8 cellular contexts compared by ENCODE assay signal in genomic region chr12:124771462-124772361, GRCh38.
DNase-seq lines count a peak whose midpoint lies in the region; ATAC-seq and TF ChIP-seq lines count a peak whose summit lies in the region.

No MANE protein-coding gene starts in this region.

- H3K27ac ChIP-seq in liver (ENCODE audit: low read depth in 1 of 2, low read length in 2 of 2) = no peak overlapping the region

- TF ChIP-seq CTCF in AG09309 (IDR thresholded peaks at IDR 0.05; ENCODE audit: control insufficient read depth, insufficient read depth, low read depth, low read length, missing control alignments) (peak; percentile 99), choroid plexus epithelial cell (conservative IDR thresholded peaks at IDR 0.05; ENCODE audit: low read depth, low read length) (peak; percentile 93), liver (IDR thresholded peaks at IDR 0.05; ENCODE audit: low read depth, low read length, missing input control) (peak; percentile 94)

- WGBS in liver = 28% methylated on average over 40 of the region's 40 CpGs

- H3K27me3 ChIP-seq in liver (ENCODE audit: control insufficient read depth in 4 of 4, insufficient read depth in 4 of 4, low read length in 3 of 4) = no peaks in the 10 kb centered on the region

- peak; percentile 95 to 96 for TF ChIP-seq RAD21 in liver (IDR thresholded peaks at IDR 0.05)

- H3K4me3 ChIP-seq in AG09309 (ENCODE audit: control insufficient read depth, low read depth, low read length) (no peak overlapping the region), choroid plexus epithelial cell (ENCODE audit: low read depth, low read length) (no peak overlapping the region), liver (ENCODE audit: low read depth in 1 of 3, low read length in 3 of 3) (no peak overlapping the region)

- ATAC-seq in GM18873 (IDR thresholded peaks at IDR 0.05; ENCODE audit: low FRiP score, unreplicated experiment) = no peak

- H3K4me1 ChIP-seq in liver (ENCODE audit: control insufficient read depth in 4 of 4, insufficient read depth in 4 of 4, low read length in 3 of 4) = peaks cover 8 to 30% (median 23%) of the 10 kb centered on the region in 4 donors

- no peaks in the 10 kb centered on the region for H3K9me3 ChIP-seq in liver (ENCODE audit: control insufficient read depth in 4 of 4, low read length in 3 of 4)

- no peaks in the 10 kb centered on the region for H3K36me3 ChIP-seq in liver (ENCODE audit: control insufficient read depth in 4 of 4, insufficient read depth in 3 of 4, low read depth in 1 of 4, low read length in 3 of 4)

- H3K9ac ChIP-seq in liver (ENCODE audit: low read depth in 1 of 2, low read length in 2 of 2) = no peak overlapping the region

- DNase-seq in AG09309 (ENCODE audit: low read depth) (no peak), H4 (ENCODE audit: low spot score) (peak; percentile 59), NCI-H460 (ENCODE audit: extremely low read depth, low read depth) (peak; percentile 76), choroid plexus epithelial cell (ENCODE audit: low read depth) (peak; percentile 80)
- peak; percentile 89 for DNase-seq in activated CD4-positive, alpha-beta T cell treated with anti-CD3 and anti-CD28 coated beads for 48 hours
- DNase-seq in stimulated activated CD4-positive, alpha-beta T cell treated with anti-CD3 and anti-CD28 coated beads, TNF-alpha, amount 100 ng/mL, for 24 hours (ENCODE audit: low read depth in 3 of 3) = peak; percentile 63 to 81 (median 75)

TF ChIP-seq in liver, 16 proteins besides CTCF, POLR2A, EP300 and RAD21:
- no peak for TF ChIP-seq RXRA (IDR thresholded peaks at IDR 0.05)
- TF ChIP-seq JUND (IDR thresholded peaks at IDR 0.05) = no peak
- TF ChIP-seq TAF1 (conservative IDR thresholded peaks at IDR 0.05) = no peak
- no peak for TF ChIP-seq YY1 (IDR thresholded peaks at IDR 0.05)
- TF ChIP-seq SP1 (IDR thresholded peaks at IDR 0.05) = no peak
- TF ChIP-seq, protein P1, sequence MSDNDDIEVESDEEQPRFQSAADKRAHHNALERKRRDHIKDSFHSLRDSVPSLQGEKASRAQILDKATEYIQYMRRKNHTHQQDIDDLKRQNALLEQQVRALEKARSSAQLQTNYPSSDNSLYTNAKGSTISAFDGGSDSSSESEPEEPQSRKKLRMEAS (IDR thresholded peaks at IDR 0.05) = no peak
- TF ChIP-seq, protein P2, sequence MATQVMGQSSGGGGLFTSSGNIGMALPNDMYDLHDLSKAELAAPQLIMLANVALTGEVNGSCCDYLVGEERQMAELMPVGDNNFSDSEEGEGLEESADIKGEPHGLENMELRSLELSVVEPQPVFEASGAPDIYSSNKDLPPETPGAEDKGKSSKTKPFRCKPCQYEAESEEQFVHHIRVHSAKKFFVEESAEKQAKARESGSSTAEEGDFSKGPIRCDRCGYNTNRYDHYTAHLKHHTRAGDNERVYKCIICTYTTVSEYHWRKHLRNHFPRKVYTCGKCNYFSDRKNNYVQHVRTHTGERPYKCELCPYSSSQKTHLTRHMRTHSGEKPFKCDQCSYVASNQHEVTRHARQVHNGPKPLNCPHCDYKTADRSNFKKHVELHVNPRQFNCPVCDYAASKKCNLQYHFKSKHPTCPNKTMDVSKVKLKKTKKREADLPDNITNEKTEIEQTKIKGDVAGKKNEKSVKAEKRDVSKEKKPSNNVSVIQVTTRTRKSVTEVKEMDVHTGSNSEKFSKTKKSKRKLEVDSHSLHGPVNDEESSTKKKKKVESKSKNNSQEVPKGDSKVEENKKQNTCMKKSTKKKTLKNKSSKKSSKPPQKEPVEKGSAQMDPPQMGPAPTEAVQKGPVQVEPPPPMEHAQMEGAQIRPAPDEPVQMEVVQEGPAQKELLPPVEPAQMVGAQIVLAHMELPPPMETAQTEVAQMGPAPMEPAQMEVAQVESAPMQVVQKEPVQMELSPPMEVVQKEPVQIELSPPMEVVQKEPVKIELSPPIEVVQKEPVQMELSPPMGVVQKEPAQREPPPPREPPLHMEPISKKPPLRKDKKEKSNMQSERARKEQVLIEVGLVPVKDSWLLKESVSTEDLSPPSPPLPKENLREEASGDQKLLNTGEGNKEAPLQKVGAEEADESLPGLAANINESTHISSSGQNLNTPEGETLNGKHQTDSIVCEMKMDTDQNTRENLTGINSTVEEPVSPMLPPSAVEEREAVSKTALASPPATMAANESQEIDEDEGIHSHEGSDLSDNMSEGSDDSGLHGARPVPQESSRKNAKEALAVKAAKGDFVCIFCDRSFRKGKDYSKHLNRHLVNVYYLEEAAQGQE (IDR thresholded peaks at IDR 0.05) = no peak
- no peak for TF ChIP-seq FOXA2 (IDR thresholded peaks at IDR 0.05)
TF ChIP-seq in liver: peak in this region for 0.
